ENCODE assay signal across 18 cellular contexts in genomic region chr1:24336099-24336498, GRCh38. TPM values are rescaled to one million over a fixed set of nuclear protein-coding genes. Genes with fewer than 3 reads are reported as not detected.
A peak's percentile ranks its signal among the peaks of the same experiment; 100 is the strongest.
DNase-seq lines count a peak whose midpoint lies in the region; ATAC-seq and TF ChIP-seq lines count a peak whose summit lies in the region.
"Had no signal": no experiment of that assay in that cellular context is flagged by ENCODE, and none has a peak within 500 bp of the region (broad histone marks: within the 10 kb centered on the region; RNA-seq: fewer than 3 reads in every experiment).

No MANE protein-coding gene starts in this region.

- ATAC-seq in left ventricle myocardium superior (peak; percentile 77), gastrocnemius medialis (peak; percentile 30 to 48), GM21447 (IDR thresholded peaks at IDR 0.05; ENCODE audit: unreplicated experiment) (no peak)
- ATAC-seq: GM23338 had no signal

- no peaks in the 10 kb centered on the region for H3K27me3 Mint-ChIP-seq in MCF 10A (ENCODE audit: insufficient read depth, unreplicated experiment)

- no peaks in the 10 kb centered on the region for H3K27me3 ChIP-seq in breast epithelium
- H3K27me3 ChIP-seq in gastrocnemius medialis: no peaks in the 10 kb centered on the region

- CTCF ChIA-PET in MCF 10A (lab: Yijun Ruan, JAX) (interaction anchor here (0.6 kb wide), 1 partner anchor 138 kb away, joined by 3 read pairs; no protein-coding TSS in a partner anchor), HEK293 (lab: Yijun Ruan, JAX) (interaction anchor here (1.3 kb wide), 1 partner anchor 134 kb away, joined by 3 read pairs; no protein-coding TSS in a partner anchor)

- intact Hi-C loops in MCF 10A (cut with micrococcal nuclease) (no loop called here), breast epithelium (cut with DNase I; ENCODE audit: low total_unique reads) (no loop called here), left ventricle myocardium superior (cut with micrococcal nuclease) (no loop called here), gastrocnemius medialis (cut with DNase I; ENCODE audit: low total_unique reads) (no loop called here)

- H3K9me3 Mint-ChIP-seq in MCF 10A (ENCODE audit: unreplicated experiment): no peaks in the 10 kb centered on the region
- H3K9me3 Mint-ChIP-seq: CD4-positive, CD25-positive, alpha-beta regulatory T cell; GM23338; H9; HFFc6 had no signal

- H3K4me1 ChIP-seq in breast epithelium (no peaks in the 10 kb centered on the region), HEK293 (ENCODE audit: control insufficient read depth, insufficient read depth, low read length) (no peaks in the 10 kb centered on the region; the same call in 1 of the 2 replicates), gastrocnemius medialis (no peaks in the 10 kb centered on the region)

- DNase-seq in MCF 10A (ENCODE audit: unreplicated experiment) (no peak), breast epithelium (ENCODE audit: low spot score in 2 of 2) (no peak), left ventricle myocardium superior (no peak), gastrocnemius medialis (no peak)
- DNase-seq in activated CD4-positive, alpha-beta T cell treated with anti-CD3 and anti-CD28 coated beads, Interleukin-2, amount 50 U/mL, for 1 hour: no peak
- DNase-seq: ACHN; Calu3; CD4-positive, CD25-positive, alpha-beta regulatory T cell; DMS153; DMS79 treated with DMSO at 0.1 percent for 48 hours; EL; H9; HFFc6 had no signal

- POLR2A ChIA-PET in MCF 10A (lab: Yijun Ruan, JAX): no interaction called here
- POLR2A ChIA-PET in HEK293 (lab: Yijun Ruan, JAX): no interaction called here

- TF ChIP-seq POLR2A in breast epithelium (IDR thresholded peaks at IDR 0.05) (no peak), gastrocnemius medialis (IDR thresholded peaks at IDR 0.05) (no peak)

- TF ChIP-seq CTCF in MCF 10A (IDR thresholded peaks at IDR 0.05; ENCODE audit: unreplicated experiment) (no peak), breast epithelium (IDR thresholded peaks at IDR 0.05) (no peak), HEK293 (tag by site-specific recombination; IDR thresholded peaks at IDR 0.05) (no peak), gastrocnemius medialis (IDR thresholded peaks at IDR 0.05 in 4 of 5, conservative IDR thresholded peaks at IDR 0.05 in 1 of 5) (no peak)

- peak overlapping the region; percentile 43 for H3K27ac Mint-ChIP-seq in MCF 10A (ENCODE audit: low read depth, unreplicated experiment)
- H3K27ac Mint-ChIP-seq: GM23338, H9, HFFc6 had no signal

- H3K36me3 ChIP-seq in breast epithelium (no peaks in the 10 kb centered on the region), HEK293 (ENCODE audit: control insufficient read depth in 2 of 2, insufficient read depth in 1 of 2, low read length in 2 of 2) (peaks cover 0 to 16% of the 10 kb centered on the region in 2 experiments; a peak in 1 of 3 replicates), gastrocnemius medialis (no peaks in the 10 kb centered on the region)
- H3K36me3 ChIP-seq: BLaER1 treated with 17β-estradiol and CSF1 and Interleukin-3, amounts not matched to agents 10 nM and 100 nM had no signal

- H3K27ac ChIP-seq in breast epithelium (no peak overlapping the region), HEK293 (ENCODE audit: extremely low read depth, low read depth, low read length) (no peak overlapping the region), gastrocnemius medialis (no peak overlapping the region)
- H3K27ac ChIP-seq: BLaER1 treated with 17β-estradiol and CSF1 and Interleukin-3, amounts not matched to agents 10 nM and 100 nM; HL-60 had no signal

- H3K4me3 Mint-ChIP-seq in MCF 10A (ENCODE audit: unreplicated experiment): no peak overlapping the region
- H3K4me3 Mint-ChIP-seq: CD4-positive, CD25-positive, alpha-beta regulatory T cell; GM23338; H9; HFFc6 had no signal

- no TSS peak for BruUV-seq in MCF 10A (replicated peaks; lab: Mats Ljungman, UMichigan)

- H3K9me3 ChIP-seq in breast epithelium (no peaks in the 10 kb centered on the region), HEK293 (ENCODE audit: control insufficient read depth, insufficient read depth, low read depth, low read length) (no peaks in the 10 kb centered on the region), gastrocnemius medialis (no peaks in the 10 kb centered on the region)

- in situ Hi-C loops in gastrocnemius medialis (cut with MboI; ENCODE audit: low sequenced_read_pairs in 4 of 4): no loop called here

- H3K36me3 Mint-ChIP-seq in MCF 10A (ENCODE audit: insufficient read depth, unreplicated experiment): peaks cover 9% of the 10 kb centered on the region
- H3K36me3 Mint-ChIP-seq: CD4-positive, CD25-positive, alpha-beta regulatory T cell had no signal

- peaks cover 10% of the 10 kb centered on the region for H3K4me1 Mint-ChIP-seq in MCF 10A (ENCODE audit: insufficient read depth, unreplicated experiment)
- H3K4me1 Mint-ChIP-seq: CD4-positive, CD25-positive, alpha-beta regulatory T cell had no signal

- H3K4me3 ChIP-seq in breast epithelium (no peak overlapping the region), HEK293 (ENCODE audit: low read depth, low read length) (no peak overlapping the region), gastrocnemius medialis (no peak overlapping the region)
- H3K4me3 ChIP-seq: BLaER1 treated with 17β-estradiol and CSF1 and Interleukin-3, amounts not matched to agents 10 nM and 100 nM; GM23338 had no signal

TF ChIP-seq in HEK293, 187 proteins besides CTCF, POLR2A, EP300 and RAD21:
- TF ChIP-seq ZNF426 (tag by site-specific recombination; IDR thresholded peaks at IDR 0.05): no peak
- no peak for TF ChIP-seq ZNF280C (tag by site-specific recombination; IDR thresholded peaks at IDR 0.05)
- no peak for TF ChIP-seq ZBTB17 (tag by site-specific recombination; IDR thresholded peaks at IDR 0.05)
- TF ChIP-seq, protein P1, sequence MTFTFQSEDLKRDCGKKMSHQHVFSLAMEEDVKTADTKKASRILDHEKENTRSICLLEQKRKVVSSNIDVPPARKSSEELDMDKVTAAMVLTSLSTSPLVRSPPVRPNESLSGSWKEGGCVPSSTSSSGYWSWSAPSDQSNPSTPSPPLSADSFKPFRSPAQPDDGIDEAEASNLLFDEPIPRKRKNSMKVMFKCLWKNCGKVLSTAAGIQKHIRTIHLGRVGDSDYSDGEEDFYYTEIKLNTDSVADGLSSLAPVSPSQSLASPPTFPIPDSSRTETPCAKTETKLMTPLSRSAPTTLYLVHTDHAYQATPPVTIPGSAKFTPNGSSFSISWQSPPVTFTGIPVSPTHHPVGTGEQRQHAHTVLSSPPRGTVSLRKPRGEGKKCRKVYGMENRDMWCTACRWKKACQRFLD (tag by site-specific recombination; IDR thresholded peaks at IDR 0.05): no peak
- TF ChIP-seq SP2 (tag by site-specific recombination; IDR thresholded peaks at IDR 0.05): no peak
- TF ChIP-seq ZNF341 (tag by site-specific recombination; IDR thresholded peaks at IDR 0.05; ENCODE audit: low read depth): peak; percentile 39
- TF ChIP-seq MZF1 (tag by site-specific recombination; IDR thresholded peaks at IDR 0.05; ENCODE audit: borderline replicate concordance): no peak
- TF ChIP-seq ZNF433 (tag by site-specific recombination; IDR thresholded peaks at IDR 0.05; ENCODE audit: low read depth): no peak
- TF ChIP-seq ZBTB11 (tag by site-specific recombination; conservative IDR thresholded peaks at IDR 0.05; ENCODE audit: low read depth): no peak

RNA-seq across cellular contexts. Expression of gene GRHL3, which starts 16.9 kb away (rescaled TPM):
- total RNA-seq in MCF 10A (2022) (4.7 and 8.9 TPM in 2 replicates), breast epithelium (1 to 10 TPM in 1 of 3 donors, under 1 TPM in 1, not detected in 1; 0.98 to 4.0 TPM), left ventricle myocardium superior (not detected), gastrocnemius medialis (not detected)
- total RNA-seq: CD4-positive, CD25-positive, alpha-beta regulatory T cell; HFFc6 had no signal
